8 cellular contexts compared by ENCODE assay signal in the genomic region with DNA sequence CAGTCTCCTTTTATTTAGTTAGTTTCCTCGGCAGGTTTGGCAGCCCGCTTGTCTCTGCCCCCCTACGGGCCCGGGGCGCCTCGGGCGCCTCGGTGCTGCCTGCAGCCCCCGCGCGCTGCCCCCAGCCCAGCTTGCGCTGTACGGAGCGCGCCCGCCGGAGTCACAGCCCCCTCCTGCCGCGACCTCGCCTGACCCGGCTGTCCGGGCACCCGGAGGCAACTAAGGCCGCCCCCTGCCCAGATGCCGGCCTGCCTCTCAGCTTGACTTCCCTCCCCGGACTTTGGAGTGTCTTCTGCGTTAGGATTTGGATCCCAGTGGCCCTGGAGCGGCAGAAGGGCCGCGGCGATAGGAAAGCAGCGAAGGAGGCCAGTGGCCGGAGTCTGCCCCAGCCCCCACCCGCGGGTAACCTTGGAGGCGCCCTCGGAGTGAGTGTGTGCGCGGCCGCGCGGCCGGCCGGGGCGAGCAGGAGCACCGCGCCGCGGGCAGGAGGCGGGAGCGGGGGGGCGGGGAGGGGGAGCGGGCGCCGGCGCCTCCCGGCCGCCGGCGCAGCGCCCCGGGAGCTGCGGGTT. TPM values are rescaled to one million over a fixed set of nuclear protein-coding genes. Genes with fewer than 3 reads are reported as not detected.
DNase-seq lines count a peak whose midpoint lies in the region; ATAC-seq and TF ChIP-seq lines count a peak whose summit lies in the region.

No MANE protein-coding gene starts in this region.

- H4K20me1 ChIP-seq in BLaER1 (peaks cover 74% of the 10 kb centered on the region), PC-3 (ENCODE audit: low read length) (no peaks in the 10 kb centered on the region)

- H3K4me2 ChIP-seq in BLaER1 = peak overlapping the region; percentile 72
- H3K4me2 ChIP-seq in PC-3 (ENCODE audit: low read length) = peak overlapping the region; percentile 90

- peak overlapping the region; percentile 45 for H3K4me3 ChIP-seq in BLaER1
- H3K4me3 ChIP-seq in PC-3 (ENCODE audit: low read length) = peak overlapping the region; percentile 85
- H3K4me3 ChIP-seq in body of pancreas = peak overlapping the region; percentile 83 to 94
- peak overlapping the region; percentile 50 for H3K4me3 ChIP-seq in iPS-15b (ENCODE audit: low read depth, low read length)
- peak overlapping the region; percentile 68 to 96 (median 80) for H3K4me3 ChIP-seq in sigmoid colon

- 1 to 6% methylated on average over 8 to 46 of the region's 63 CpGs for WGBS in body of pancreas, 2 donors
- 1% methylated on average over 63 of the region's 63 CpGs for WGBS in sigmoid colon, 2 donors

- H3K9me3 ChIP-seq in BLaER1 (no peaks in the 10 kb centered on the region), PC-3 (ENCODE audit: low read length) (no peaks in the 10 kb centered on the region), body of pancreas (no peaks in the 10 kb centered on the region), iPS-15b (ENCODE audit: control insufficient read depth, insufficient read depth, low read length) (no peaks in the 10 kb centered on the region), sigmoid colon (no peaks in the 10 kb centered on the region)

- intact Hi-C loops in PC-3 (cut with micrococcal nuclease) = loop anchor here (2.0 kb wide), 2 partner anchors 85 to 211 kb away; no protein-coding TSS in a partner anchor
- intact Hi-C loops in body of pancreas (cut with DNase I) = no loop called here
- intact Hi-C loops in sigmoid colon (cut with DNase I) = loop anchor here (10.0 kb wide), 1 partner anchor 537 kb away; the partner anchor contains the start of gene EPS15

- peak; percentile 50 for ATAC-seq in GM18505 (IDR thresholded peaks at IDR 0.05; ENCODE audit: unreplicated experiment)
- peak; percentile 64 for ATAC-seq in HG02970 (IDR thresholded peaks at IDR 0.05; ENCODE audit: low FRiP score, unreplicated experiment)
- ATAC-seq in PC-3 = peak; percentile 46
- ATAC-seq in body of pancreas = peak; percentile 82
- ATAC-seq in GM18519 (IDR thresholded peaks at IDR 0.05; ENCODE audit: low FRiP score, unreplicated experiment) = no peak

- TF ChIP-seq EP300 in sigmoid colon (IDR thresholded peaks at IDR 0.05) = no peak

- POLR2A ChIA-PET in PC-3 (lab: Charles Lee; ENCODE audit: unreplicated experiment) = interaction anchor here (2.0 kb wide), 1 partner anchor 8 kb away, joined by 9 read pairs; the partner anchor contains the start of gene CDKN2C

- H3K27ac ChIP-seq in BLaER1 = no peak overlapping the region
- peak overlapping the region; percentile 62 for H3K27ac ChIP-seq in PC-3 (ENCODE audit: low read length)
- H3K27ac ChIP-seq in body of pancreas = peak overlapping the region; percentile 82 to 97 (median 90)
- peak overlapping the region; percentile 93 to 99 (median 98) for H3K27ac ChIP-seq in sigmoid colon

- TF ChIP-seq CTCF in PC-3 (conservative IDR thresholded peaks at IDR 0.05; ENCODE audit: low read depth, low read length) (no peak), body of pancreas (IDR thresholded peaks at IDR 0.05) (no peak), sigmoid colon (IDR thresholded peaks at IDR 0.05) (no peak)

- H3K9ac ChIP-seq in BLaER1 (no peak overlapping the region), PC-3 (ENCODE audit: low read length) (peak overlapping the region; percentile 87), iPS-15b (ENCODE audit: low read depth, low read length) (no peak overlapping the region)

- H3K79me2 ChIP-seq in PC-3 (ENCODE audit: low read length) = peaks cover 86% of the 10 kb centered on the region

- CTCF ChIA-PET in PC-3 (lab: Charles Lee) = no interaction called here

- no peaks in the 10 kb centered on the region for H3K36me3 ChIP-seq in BLaER1
- no peaks in the 10 kb centered on the region for H3K36me3 ChIP-seq in PC-3 (ENCODE audit: low read depth, low read length)
- no peaks in the 10 kb centered on the region for H3K36me3 ChIP-seq in body of pancreas (replicated peaks in 1 of 2; ENCODE audit: insufficient read depth in 1 of 2, low read depth in 2 of 2)
- H3K36me3 ChIP-seq in iPS-15b (ENCODE audit: control insufficient read depth, insufficient read depth, low read length) = no peaks in the 10 kb centered on the region
- no peaks in the 10 kb centered on the region for H3K36me3 ChIP-seq in sigmoid colon

- no TSS peak for BruUV-seq in PC-3 (replicated peaks; lab: Mats Ljungman, UMichigan)

- peak overlapping the region; percentile 72 for H2AFZ ChIP-seq in PC-3 (ENCODE audit: low read length)

- H3F3A ChIP-seq in PC-3 (ENCODE audit: low read length, unreplicated experiment) = no peaks in the 10 kb centered on the region

- TF ChIP-seq POLR2A in GM18505 (IDR thresholded peaks at IDR 0.05; ENCODE audit: borderline replicate concordance, extremely low read depth, insufficient read depth, insufficient read length) (peak; percentile 31), body of pancreas (IDR thresholded peaks at IDR 0.05) (peak in 1 of 3 donors; percentile 36), sigmoid colon (IDR thresholded peaks at IDR 0.05) (peak; percentile 11 to 35)

- DNase-seq in PC-3 (peak; percentile 47), body of pancreas (peak; percentile 66 to 82 (median 72)), sigmoid colon (peak; percentile 79)

- H3K27me3 ChIP-seq in BLaER1 (peaks cover 91% of the 10 kb centered on the region), PC-3 (ENCODE audit: low read length) (no peaks in the 10 kb centered on the region), body of pancreas (no peaks in the 10 kb centered on the region), iPS-15b (ENCODE audit: control insufficient read depth, insufficient read depth, low read length) (peaks cover 93% of the 10 kb centered on the region), sigmoid colon (no peaks in the 10 kb centered on the region)

- no peaks in the 10 kb centered on the region for H3K9me2 ChIP-seq in PC-3 (replicated peaks; ENCODE audit: low read length)

- H3K4me1 ChIP-seq in BLaER1 = peaks cover 16% of the 10 kb centered on the region
- peaks cover 48% of the 10 kb centered on the region for H3K4me1 ChIP-seq in PC-3 (ENCODE audit: insufficient read depth, low read length)
- H3K4me1 ChIP-seq in body of pancreas = peaks cover 9% of the 10 kb centered on the region
- H3K4me1 ChIP-seq in iPS-15b (ENCODE audit: control insufficient read depth, insufficient read depth, low read length) = peaks cover 13% of the 10 kb centered on the region
- H3K4me1 ChIP-seq in sigmoid colon = peaks cover 0 to 40% (median 4%) of the 10 kb centered on the region in 4 donors

RNA-seq across cellular contexts. Expression of gene CDKN2C, which starts 7.6 kb away (rescaled TPM):
- total RNA-seq in PC-3 (2014; rRNA removed) (49.2 and 60.0 TPM in 2 replicates), body of pancreas (10 to 100 TPM in 1 of 2 donors, 1 to 10 TPM in 1; 7.6 to 11.9 TPM), sigmoid colon (10 to 100 TPM; 25.8 to 31.7 (median 29.6) TPM)
- polyA plus RNA-seq in sigmoid colon = 10 to 100 TPM; 10.9 to 13.5 (median 12.0) TPM

RNA-seq across cellular contexts. Expression of gene FAF1, which starts 17.6 kb away (rescaled TPM):
- total RNA-seq in PC-3 (2014; rRNA removed) (12.7 and 14.7 TPM in 2 replicates), body of pancreas (10 to 100 TPM; 17.8 to 27.5 TPM), sigmoid colon (10 to 100 TPM; 53.9 to 59.3 (median 55.6) TPM)
- 10 to 100 TPM; 27.5 to 39.0 (median 31.0) TPM for polyA plus RNA-seq in sigmoid colon
